12 cellular contexts compared by ENCODE assay signal in genomic region chr9:935348-935965, GRCh38. TPM values are rescaled to one million over a fixed set of nuclear protein-coding genes. Genes with fewer than 3 reads are reported as not detected.
A peak's percentile ranks its signal among the peaks of the same experiment; 100 is the strongest.
DNase-seq lines count a peak whose midpoint lies in the region; ATAC-seq and TF ChIP-seq lines count a peak whose summit lies in the region.
"Had no signal": no experiment of that assay in that cellular context is flagged by ENCODE, and none has a peak within 500 bp of the region (broad histone marks: within the 10 kb centered on the region; RNA-seq: fewer than 3 reads in every experiment).

No MANE protein-coding gene starts in this region.

- H3K27ac Mint-ChIP-seq in GM23338 = no peak overlapping the region
- H3K27ac Mint-ChIP-seq: stimulated activated naive B cell treated with anti-CD40 and anti-IgM and Interleukin-4, amounts not matched to agents 10 μg/mL and 1 μg/mL and 100 μg/mL, for 72 hours; T-helper 1 cell treated with Interleukin-12 subunit alpha and Interleukin-12 subunit beta and Interleukin-4 antibody, amounts not matched to agents 30 μg/mL and 1 μg/mL, for 36 hours had no signal

- DNase-seq in GM03348 (ENCODE audit: low spot score) (peak; percentile 13), NCI-H187 (lab: John Stamatoyannopoulos, UW) (peak; percentile 33 to 50), body of pancreas (peak in 2 of 4 donors; percentile 3 to 28), osteoblast (ENCODE audit: insufficient read length, low spot score, missing footprints) (no peak), anterior cingulate cortex (lab: John Stamatoyannopoulos, UW) (no peak), UCSD-AML1 (lab: John Stamatoyannopoulos, UW; ENCODE audit: unreplicated experiment) (no peak), GM23338 (ENCODE audit: low spot score) (no peak)
- DNase-seq: NK-92 treated with Interleukin-12 subunit alpha and Interleukin-12 subunit beta, amount 100 ng/mL, for 24 hours; stimulated activated naive B cell treated with anti-CD40 and anti-IgM and Interleukin-4, amounts not matched to agents 10 μg/mL and 1 μg/mL and 100 μg/mL, for 72 hours had no signal

- H3K4me2 ChIP-seq in osteoblast (ENCODE audit: insufficient read depth, low read length) (peak overlapping the region; percentile 3), GM23338 (no peak overlapping the region)

- H3K27ac ChIP-seq in body of pancreas (no peak overlapping the region), osteoblast (ENCODE audit: low read depth, low read length) (no peak overlapping the region), GM23338 (ENCODE audit: low read depth) (no peak overlapping the region)

- TF ChIP-seq POLR2A in body of pancreas (IDR thresholded peaks at IDR 0.05) = no peak

- H2AFZ ChIP-seq in osteoblast (ENCODE audit: low read length) (no peak overlapping the region), GM23338 (no peak overlapping the region)

- TF ChIP-seq CTCF in body of pancreas (IDR thresholded peaks at IDR 0.05) (no peak), osteoblast (IDR thresholded peaks at IDR 0.05; ENCODE audit: extremely low read depth, low read depth, low read length) (no peak), GM23338 (conservative IDR thresholded peaks at IDR 0.05; ENCODE audit: low read depth in 2 of 2) (no peak)

- H3K4me1 Mint-ChIP-seq in GM23338 = no peaks in the 10 kb centered on the region
- H3K4me1 Mint-ChIP-seq: stimulated activated naive B cell treated with anti-CD40 and anti-IgM and Interleukin-4, amounts not matched to agents 10 μg/mL and 1 μg/mL and 100 μg/mL, for 72 hours had no signal

- no peaks in the 10 kb centered on the region for H3K36me3 Mint-ChIP-seq in GM23338 (ENCODE audit: low read depth)

- ATAC-seq in body of pancreas (peak; percentile 60), HG03139 (IDR thresholded peaks at IDR 0.05; ENCODE audit: unreplicated experiment) (no peak), GM23338 (no peak)
- ATAC-seq: mucosa of descending colon; stimulated activated naive B cell treated with anti-CD40 and anti-IgM and Interleukin-4, amounts not matched to agents 10 μg/mL and 1 μg/mL and 100 μg/mL, for 72 hours had no signal

- H3K27me3 Mint-ChIP-seq in GM23338 (ENCODE audit: insufficient read depth, low read depth, poor library complexity) = peaks cover 3% of the 10 kb centered on the region

- H3K36me3 ChIP-seq in body of pancreas (replicated peaks in 1 of 2; ENCODE audit: insufficient read depth in 1 of 2, low read depth in 2 of 2) (no peaks in the 10 kb centered on the region), osteoblast (ENCODE audit: insufficient read depth, low read length) (no peaks in the 10 kb centered on the region), GM23338 (ENCODE audit: insufficient read depth) (0 out of 2 replicates have a peak, but pooled peaks cover 5% of the 10 kb centered on the region)

- intact Hi-C loops in body of pancreas (cut with DNase I) = no loop called here

- 0 out of 2 replicates have a peak, but pooled peaks cover 4% of the 10 kb centered on the region for H3K9me2 ChIP-seq in GM23338 (ENCODE audit: insufficient read depth)

- no peaks in the 10 kb centered on the region for H3K79me2 ChIP-seq in osteoblast (ENCODE audit: insufficient read depth, low read length)
- no peaks in the 10 kb centered on the region for H3K79me2 ChIP-seq in GM23338 (replicated peaks; ENCODE audit: insufficient read depth)

- H3K27me3 ChIP-seq in body of pancreas (no peaks in the 10 kb centered on the region), osteoblast (ENCODE audit: insufficient read depth, low read length) (no peaks in the 10 kb centered on the region), GM23338 (ENCODE audit: insufficient read depth) (no peaks in the 10 kb centered on the region)

- H3K4me3 ChIP-seq in body of pancreas (no peak overlapping the region), osteoblast (ENCODE audit: insufficient read depth, low read length) (no peak overlapping the region), GM23338 (no peak overlapping the region)
- H3K4me3 ChIP-seq: mucosa of descending colon had no signal

- H3K9me3 ChIP-seq in body of pancreas = no peaks in the 10 kb centered on the region
- no peaks in the 10 kb centered on the region for H3K9me3 ChIP-seq in osteoblast (ENCODE audit: low read depth, low read length)
- H3K9me3 ChIP-seq: mucosa of descending colon had no signal

- H3F3A ChIP-seq in GM23338 (replicated peaks; ENCODE audit: low read depth) = no peaks in the 10 kb centered on the region

- H3K4me1 ChIP-seq in body of pancreas = peaks cover 9% of the 10 kb centered on the region
- H3K4me1 ChIP-seq in osteoblast (ENCODE audit: insufficient read depth, low read length) = no peaks in the 10 kb centered on the region
- no peaks in the 10 kb centered on the region for H3K4me1 ChIP-seq in GM23338 (ENCODE audit: insufficient read depth)

- H3K4me3 Mint-ChIP-seq in GM23338 = no peak overlapping the region
- H3K4me3 Mint-ChIP-seq: stimulated activated naive B cell treated with anti-CD40 and anti-IgM and Interleukin-4, amounts not matched to agents 10 μg/mL and 1 μg/mL and 100 μg/mL, for 72 hours; T-helper 1 cell treated with Interleukin-12 subunit alpha and Interleukin-12 subunit beta and Interleukin-4 antibody, amounts not matched to agents 30 μg/mL and 1 μg/mL, for 36 hours had no signal

- H4K20me1 ChIP-seq in osteoblast (ENCODE audit: insufficient read depth, low read length) (no peaks in the 10 kb centered on the region), GM23338 (replicated peaks; ENCODE audit: insufficient read depth) (no peaks in the 10 kb centered on the region; the same call in 1 of the 2 replicates)

- 10 to 23% methylated on average over 10 of the region's 10 CpGs for WGBS in body of pancreas, 2 donors

- H3K9me3 Mint-ChIP-seq in GM23338 = peaks cover 26% of the 10 kb centered on the region

TF ChIP-seq in GM23338, 12 proteins besides CTCF, POLR2A, EP300 and RAD21 (continues in another document):
- TF ChIP-seq EZH2 (IDR thresholded peaks at IDR 0.05; ENCODE audit: low read depth, unreplicated experiment) = no peak
- TF ChIP-seq JUNB (IDR thresholded peaks at IDR 0.05; ENCODE audit: unreplicated experiment) = no peak
- TF ChIP-seq EZH2phosphoT487 (IDR thresholded peaks at IDR 0.05; ENCODE audit: unreplicated experiment) = no peak
- TF ChIP-seq NANOG (IDR thresholded peaks at IDR 0.05; ENCODE audit: borderline replicate concordance) = no peak
- TF ChIP-seq POLR2AphosphoS5 (IDR thresholded peaks at IDR 0.05; ENCODE audit: low read depth) = no peak
- TF ChIP-seq ETS1 (IDR thresholded peaks at IDR 0.05) = no peak
- TF ChIP-seq REST (IDR thresholded peaks at IDR 0.05; ENCODE audit: unreplicated experiment) = no peak
- TF ChIP-seq STAT1 (IDR thresholded peaks at IDR 0.05; ENCODE audit: unreplicated experiment) = no peak
- no peak for TF ChIP-seq ZNF331 (CRISPR knock-in tag; IDR thresholded peaks at IDR 0.05; ENCODE audit: low read depth)

RNA-seq across cellular contexts. Expression of gene DMRT3, which starts 41.0 kb away (rescaled TPM):
- total RNA-seq in body of pancreas (not detected), osteoblast (not detected in 2 replicates)
- not detected in 2 replicates for total RNA-seq in GM23338 (2014; rRNA removed; shearing (Covaris generic))
- not detected in 2 replicates for polyA plus RNA-seq in GM23338 (2016; fragmentation: Nextera tagmentation; extraction: Ambion mirVana)
- total RNA-seq: mucosa of descending colon had no signal

Comparison
In these comparisons a context has a peak if more than half of its experiments do, and no peak if none do; other contexts are left out.
1. DNase-seq: peak in GM03348 (single experiment) and NCI-H187 (2 of 2); none in osteoblast (single experiment), anterior cingulate cortex (0 of 58), UCSD-AML1 (single experiment) and GM23338 (single experiment).